Comparison of ENCODE assay signal across 8 cellular contexts in genomic region chr19:1837625-1838105, GRCh38. TPM values are rescaled to one million over a fixed set of nuclear protein-coding genes. Genes with fewer than 3 reads are reported as not detected.
DNase-seq lines count a peak whose midpoint lies in the region; ATAC-seq and TF ChIP-seq lines count a peak whose summit lies in the region.

No MANE protein-coding gene starts in this region.

- no peak overlapping the region for H3K4me3 Mint-ChIP-seq in CD4-positive, alpha-beta T cell
- no peak overlapping the region for H3K4me3 Mint-ChIP-seq in osteocyte (ENCODE audit: unreplicated experiment)

- peak; percentile 33 to 69 (median 52) for DNase-seq in CD4-positive, alpha-beta T cell
- peak; percentile 93 for DNase-seq in HuH-7.5 (ENCODE audit: low spot score)
- peak; percentile 88 for DNase-seq in activated CD8-positive, alpha-beta memory T cell treated with anti-CD3 and anti-CD28 coated beads for 24 hours
- no peak for DNase-seq in epithelial cell of proximal tubule (ENCODE audit: low read depth)
- no peak for DNase-seq in osteocyte (ENCODE audit: extremely low spot score, unreplicated experiment)
- DNase-seq in GF-D8 (lab: John Stamatoyannopoulos, UW): no peak
- DNase-seq in lower leg skin (ENCODE audit: low spot score in 2 of 2): no peak
- DNase-seq in SKM-1 treated with dmso at 0.1 percent for 144 hours (lab: John Stamatoyannopoulos, UW; ENCODE audit: unreplicated experiment): no peak

- 33 to 44% methylated on average over 18 to 23 of the region's 23 CpGs for WGBS in lower leg skin, 2 donors

- H3K4me1 Mint-ChIP-seq in CD4-positive, alpha-beta T cell (ENCODE audit: low read depth): peaks cover 20% of the 10 kb centered on the region
- H3K4me1 Mint-ChIP-seq in osteocyte (ENCODE audit: unreplicated experiment): peaks cover 32% of the 10 kb centered on the region

- no peak overlapping the region for H3K27ac ChIP-seq in CD4-positive, alpha-beta T cell (ENCODE audit: low read depth, low read length)

- H3K9me3 ChIP-seq in CD4-positive, alpha-beta T cell (ENCODE audit: control insufficient read depth, low read length): no peaks in the 10 kb centered on the region

- CTCF ChIA-PET in CD4-positive, alpha-beta T cell (lab: Charles Lee): interaction anchor here (0.6 to 1.6 kb wide), 4 partner anchors 8 to 455 kb away, joined by 3 to 9 read pairs (median 4); no protein-coding TSS in a partner anchor

- intact Hi-C loops in CD4-positive, alpha-beta T cell (cut with DNase I, micrococcal nuclease): no loop called here
- intact Hi-C loops in lower leg skin (cut with DNase I; ENCODE audit: low total_unique reads): no loop called here

- H3K27me3 Mint-ChIP-seq in CD4-positive, alpha-beta T cell: no peaks in the 10 kb centered on the region
- no peaks in the 10 kb centered on the region for H3K27me3 Mint-ChIP-seq in osteocyte (ENCODE audit: unreplicated experiment)

- H3K27ac Mint-ChIP-seq in CD4-positive, alpha-beta T cell: no peak overlapping the region
- no peak overlapping the region for H3K27ac Mint-ChIP-seq in osteocyte (ENCODE audit: unreplicated experiment)

- TF ChIP-seq CTCF in CD4-positive, alpha-beta T cell (IDR thresholded peaks at IDR 0.05): peak; percentile 81
- TF ChIP-seq CTCF in epithelial cell of proximal tubule (conservative IDR thresholded peaks at IDR 0.05; ENCODE audit: low read depth, low read length): peak; percentile 93
- TF ChIP-seq CTCF in osteocyte (IDR thresholded peaks at IDR 0.05): peak; percentile 90
- peak in 1 of 3 donors; percentile 60 for TF ChIP-seq CTCF in lower leg skin (IDR thresholded peaks at IDR 0.05)

- no peaks in the 10 kb centered on the region for H3K27me3 ChIP-seq in CD4-positive, alpha-beta T cell (ENCODE audit: control insufficient read depth, insufficient read depth, low read length)

- no peaks in the 10 kb centered on the region for H3K9me3 Mint-ChIP-seq in CD4-positive, alpha-beta T cell
- H3K9me3 Mint-ChIP-seq in osteocyte (ENCODE audit: unreplicated experiment): no peaks in the 10 kb centered on the region

- H3K36me3 Mint-ChIP-seq in CD4-positive, alpha-beta T cell (ENCODE audit: low read depth): peaks cover 10% of the 10 kb centered on the region
- H3K36me3 Mint-ChIP-seq in osteocyte (ENCODE audit: unreplicated experiment): no peaks in the 10 kb centered on the region

- POLR2A ChIA-PET in CD4-positive, alpha-beta T cell (lab: Charles Lee): interaction anchor here (0.9 kb wide), 1 partner anchor 11 kb away, joined by 4 read pairs; no protein-coding TSS in a partner anchor

- TF ChIP-seq POLR2A in lower leg skin (IDR thresholded peaks at IDR 0.05): no peak

- H3K4me3 ChIP-seq in epithelial cell of proximal tubule (ENCODE audit: low read depth, low read length) (peak overlapping the region; percentile 23), lower leg skin (ENCODE audit: low read depth, poor library complexity, severe bottlenecking) (no peak overlapping the region)

- ATAC-seq in CD4-positive, alpha-beta T cell (ENCODE audit: poor library complexity): peak; percentile 85

RNA-seq across cellular contexts. Expression of gene REXO1, which starts 10.6 kb away (rescaled TPM):
- 100 to 1,000 TPM; 106 to 114 TPM for total RNA-seq in CD4-positive, alpha-beta T cell
- total RNA-seq in epithelial cell of proximal tubule (14.5 and 18.4 TPM in 2 replicates), osteocyte (29.8 and 39.3 TPM in 2 replicates), lower leg skin (10 to 100 TPM; 32.9 to 51.1 (median 41.2) TPM)

RNA-seq across cellular contexts. Expression of gene ATP8B3, which starts 25.6 kb away (rescaled TPM):
- total RNA-seq in CD4-positive, alpha-beta T cell: 1 to 10 TPM; 2.5 to 3.2 TPM
- total RNA-seq in epithelial cell of proximal tubule (1.7 and 4.6 TPM in 2 replicates), osteocyte (4.6 and 5.2 TPM in 2 replicates), lower leg skin (1 to 10 TPM in 1 of 4 donors, under 1 TPM in 3; 0.30 to 1.2 (median 0.66) TPM)

RNA-seq across cellular contexts. Expression of gene KLF16, which starts 25.7 kb away (rescaled TPM):
- 10 to 100 TPM; 83.8 to 89.2 TPM for total RNA-seq in CD4-positive, alpha-beta T cell
- total RNA-seq in epithelial cell of proximal tubule (28.1 and 28.8 TPM in 2 replicates), osteocyte (25.1 and 26.3 TPM in 2 replicates), lower leg skin (10 to 100 TPM in 3 of 4 donors, 1 to 10 TPM in 1; 9.0 to 16.2 (median 13.5) TPM)

RNA-seq across cellular contexts. Expression of gene ABHD17A, which starts 47.6 kb away (rescaled TPM):
- 100 to 1,000 TPM; 156 to 172 TPM for total RNA-seq in CD4-positive, alpha-beta T cell
- total RNA-seq in epithelial cell of proximal tubule (83.4 and 112 TPM in 2 replicates), osteocyte (63.4 and 64.0 TPM in 2 replicates), lower leg skin (100 to 1,000 TPM; 154 to 201 (median 186) TPM)

Comparison
In these comparisons a context has a peak if more than half of its experiments do, and no peak if none do; other contexts are left out.
1. DNase-seq: peak in CD4-positive, alpha-beta T cell (10 of 10), HuH-7.5 (single experiment) and activated CD8-positive, alpha-beta memory T cell treated with anti-CD3 and anti-CD28 coated beads for 24 hours (single experiment); none in epithelial cell of proximal tubule (single experiment), osteocyte (single experiment), GF-D8 (single experiment), lower leg skin (0 of 2) and SKM-1 treated with dmso at 0.1 percent for 144 hours (single experiment).